In the genomic region with DNA sequence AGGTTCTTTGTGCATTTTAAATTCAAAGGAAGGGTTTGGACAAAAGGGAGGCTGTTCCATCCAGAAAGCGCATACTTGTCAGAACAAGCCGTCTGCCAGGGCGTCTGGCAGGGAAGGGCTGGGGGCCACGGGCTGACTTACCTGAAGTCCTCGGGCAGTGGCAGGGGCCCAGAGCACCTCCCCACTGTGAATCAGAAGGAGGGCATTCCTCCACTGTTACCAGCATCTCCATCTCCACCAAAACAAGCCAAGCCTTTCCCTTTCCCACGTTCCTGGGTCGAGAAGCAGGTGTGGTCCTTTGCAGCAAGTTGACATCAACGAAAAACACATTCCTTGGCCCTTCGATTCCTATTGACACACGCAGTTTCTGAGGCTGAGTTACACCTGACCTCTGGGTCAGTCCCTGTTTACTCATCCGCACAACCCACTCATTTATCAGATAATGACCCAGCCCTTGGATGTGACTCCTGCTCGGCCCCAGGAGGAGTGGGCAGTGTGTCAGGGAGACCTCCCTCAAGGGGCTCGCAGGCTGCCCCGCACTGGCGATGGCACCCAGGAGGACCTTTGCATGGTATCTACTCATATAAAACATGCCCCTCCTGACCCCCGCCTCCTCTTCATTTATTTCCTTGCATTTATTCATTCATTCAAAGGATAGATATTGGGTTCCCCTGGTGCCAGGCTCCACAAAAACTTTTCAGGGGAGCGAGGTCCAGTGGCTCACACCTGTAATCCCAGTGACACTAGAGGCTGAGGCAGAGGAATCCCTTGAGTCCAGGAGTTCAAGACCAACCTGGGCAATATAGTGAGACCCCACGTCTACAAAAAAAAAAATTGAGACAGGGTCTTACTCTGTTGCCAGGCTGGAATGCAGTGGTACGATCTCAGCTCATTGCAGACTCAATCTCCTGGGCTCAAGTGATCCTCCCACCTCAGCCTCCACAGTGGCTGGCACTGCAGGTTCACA, we compare ENCODE assay signal across 10 cellular contexts.
DNase-seq lines count a peak whose midpoint lies in the region; ATAC-seq, FAIRE-seq and TF ChIP-seq lines count a peak whose summit lies in the region.
"Had no signal": no experiment of that assay in that cellular context is flagged by ENCODE, and none has a peak within 500 bp of the region (broad histone marks: within the 10 kb centered on the region; RNA-seq: fewer than 3 reads in every experiment).

No MANE protein-coding gene starts in this region.

- no peak for FAIRE-seq in H1 (lab: Jason Lieb, UNC)

- intact Hi-C loops in A673 (cut with micrococcal nuclease; ENCODE audit: unreplicated experiment) = no loop called here

- H3K27me3 ChIP-seq in A673 (replicated peaks; ENCODE audit: insufficient read depth, low read depth, low read length, poor library complexity) (no peaks in the 10 kb centered on the region), H1 (replicated peaks in 1 of 4; ENCODE audit: control insufficient read depth in 3 of 4, extremely low read depth in 1 of 4, insufficient read depth in 3 of 4, low read length in 3 of 4) (no peaks in the 10 kb centered on the region), neuronal stem cell (ENCODE audit: control insufficient read depth in 3 of 3, insufficient read depth in 3 of 3, low read depth in 1 of 3, low read length in 3 of 3) (no peaks in the 10 kb centered on the region)

- no peak overlapping the region for H2BK12ac ChIP-seq in H1 (ENCODE audit: low read depth, low read length)
- H2BK12ac ChIP-seq in neuronal stem cell (ENCODE audit: low read length) = no peak overlapping the region

- 88% methylated on average over 19 of the region's 19 CpGs; no CpG with 5 or more reads in 1 of the 2 experiments for WGBS in H1 (ENCODE audit: extremely low coverage in 1 of 2, insufficient coverage in 1 of 2, insufficient read length in 1 of 2, insufficient replicate concordance in 2 of 2, low coverage in 1 of 2, low lambda C conversion rate in 2 of 2, missing lambda C conversion rate in 1 of 2), 2 experiments
- WGBS in neuronal stem cell (ENCODE audit: extremely low coverage in 2 of 2, insufficient read length in 2 of 2, insufficient replicate concordance in 1 of 2), 2 donors = no CpG with 5 or more reads among the region's 19 CpGs

- H3K14ac ChIP-seq in H1 (ENCODE audit: insufficient read length) (no peak overlapping the region), neuronal stem cell (ENCODE audit: low read length) (no peak overlapping the region)

- CTCF ChIA-PET in A673 (lab: Charles Lee) (no interaction called here), H1 (lab: Charles Lee; ENCODE audit: partially characterized antibody) (interaction anchor here (0.7 to 1.4 kb wide), 2 partner anchors 16 to 111 kb away, joined by 3 to 4 read pairs; no protein-coding TSS in a partner anchor)

- H3K79me1 ChIP-seq in H1 (ENCODE audit: low read depth, low read length) (no peaks in the 10 kb centered on the region), neuronal stem cell (ENCODE audit: low read depth, low read length) (no peaks in the 10 kb centered on the region)

- H3K4me3 ChIP-seq in A673 (ENCODE audit: low read depth, low read length, poor library complexity, severe bottlenecking) = no peak overlapping the region
- H3K4me3 ChIP-seq in H1 (ENCODE audit: extremely low read depth in 1 of 4, insufficient read depth in 2 of 4, low read depth in 3 of 4, low read length in 4 of 4) = no peak overlapping the region
- H3K4me3 ChIP-seq in neuronal stem cell (ENCODE audit: low read length in 2 of 2) = no peak overlapping the region

- H3K27ac ChIP-seq in A673 (ENCODE audit: low read depth, low read length, poor library complexity, severe bottlenecking) = peak overlapping the region; percentile 16
- H3K27ac ChIP-seq in H1 (ENCODE audit: low read depth, low read length) = no peak overlapping the region
- H3K27ac ChIP-seq in neuronal stem cell (replicated peaks; ENCODE audit: low read length) = no peak overlapping the region

- H2BK15ac ChIP-seq in H1 (ENCODE audit: low read length) (no peak overlapping the region; the same call in 1 of the 2 replicates), neuronal stem cell (ENCODE audit: low read length) (no peak overlapping the region)

- no peaks in the 10 kb centered on the region for H4K20me1 ChIP-seq in H1 (replicated peaks in 1 of 2; ENCODE audit: control insufficient read depth in 1 of 2, insufficient read depth in 2 of 2, low read length in 2 of 2)

- ATAC-seq in GM21825 (IDR thresholded peaks at IDR 0.05; ENCODE audit: unreplicated experiment) = no peak

- H3K56ac ChIP-seq in H1 (replicated peaks; ENCODE audit: insufficient read length, low read depth, low read length) = no peak overlapping the region

- H4K5ac ChIP-seq in H1 (ENCODE audit: insufficient read length, low read depth, low read length) = no peak overlapping the region

- no TSS peak for BruUV-seq in A673 (replicated peaks; lab: Mats Ljungman, UMichigan)

- H3K9me3 ChIP-seq in A673 (ENCODE audit: low read depth, low read length, poor library complexity, severe bottlenecking) (no peaks in the 10 kb centered on the region), H1 (ENCODE audit: insufficient read depth in 2 of 2, low read depth in 1 of 2, low read length in 1 of 2) (no peaks in the 10 kb centered on the region), neuronal stem cell (replicated peaks in 1 of 2; ENCODE audit: control insufficient read depth in 2 of 2, insufficient read depth in 1 of 2, low read depth in 1 of 2, low read length in 2 of 2) (peaks cover 0 to 1% of the 10 kb centered on the region in 2 donors)

- no peaks in the 10 kb centered on the region for H3K23me2 ChIP-seq in H1 (ENCODE audit: low read depth, low read length)

- H3K18ac ChIP-seq in H1 (ENCODE audit: extremely low read depth, low read length) (peak overlapping the region; percentile 3; the same call in 1 of the 2 replicates), neuronal stem cell (ENCODE audit: low read length) (peak overlapping the region; percentile 32)

- H3K9ac ChIP-seq in H1 (replicated peaks in 1 of 4; ENCODE audit: extremely low read depth in 1 of 4, low read depth in 3 of 4, low read length in 3 of 4) (no peak overlapping the region), neuronal stem cell (ENCODE audit: low read depth, low read length, poor library complexity) (no peak overlapping the region)

- no peaks in the 10 kb centered on the region for H3K79me2 ChIP-seq in H1 (ENCODE audit: control insufficient read depth in 1 of 2, insufficient read depth in 2 of 2, low read length in 2 of 2)

- no peak overlapping the region for H4K8ac ChIP-seq in H1 (ENCODE audit: extremely low read depth, insufficient read depth, low read length)
- no peak overlapping the region for H4K8ac ChIP-seq in neuronal stem cell (ENCODE audit: low read depth, low read length)

- no peak overlapping the region; the same call in 1 of the 2 replicates for H2AK5ac ChIP-seq in H1 (ENCODE audit: low read depth, low read length)
- peak overlapping the region; percentile 1 for H2AK5ac ChIP-seq in neuronal stem cell (ENCODE audit: low read depth, low read length)

- no peak for TF ChIP-seq POLR2A in H1 (IDR thresholded peaks at IDR 0.05; ENCODE audit: control extremely low read depth in 1 of 2, low read depth in 2 of 2, low read length in 2 of 2)

- H3K23ac ChIP-seq in H1 (ENCODE audit: insufficient read length) (no peak overlapping the region), neuronal stem cell (ENCODE audit: low read depth, low read length, poor library complexity) (no peak overlapping the region)

- no peak for TF ChIP-seq CTCF in A673 (conservative IDR thresholded peaks at IDR 0.05; ENCODE audit: low read depth, low read length)
- TF ChIP-seq CTCF in H1 (IDR thresholded peaks at IDR 0.05; ENCODE audit: control extremely low read depth in 1 of 3, insufficient read depth in 1 of 3, low read depth in 1 of 3, low read length in 3 of 3) = no peak

- H4K91ac ChIP-seq in H1 (replicated peaks; ENCODE audit: insufficient read length, low read length) = no peak overlapping the region
- no peak overlapping the region for H4K91ac ChIP-seq in neuronal stem cell (ENCODE audit: low read depth, low read length, poor library complexity)

- TF ChIP-seq RAD21 in H1 (IDR thresholded peaks at IDR 0.05 in 1 of 2, conservative IDR thresholded peaks at IDR 0.05 in 1 of 2; ENCODE audit: low read depth in 2 of 2, low read length in 2 of 2) = no peak

- no peak for TF ChIP-seq EP300 in H1 (IDR thresholded peaks at IDR 0.05; ENCODE audit: borderline replicate concordance in 1 of 2, low read depth in 2 of 2, low read length in 2 of 2)

- H3K4me2 ChIP-seq in H1 (ENCODE audit: insufficient read depth in 1 of 2, low read depth in 2 of 2, low read length in 2 of 2) (no peak overlapping the region), neuronal stem cell (ENCODE audit: insufficient read depth, low read length, poor library complexity, severe bottlenecking) (no peak overlapping the region)

- POLR2A ChIA-PET in A673 (lab: Charles Lee; ENCODE audit: low non-redundant PET) = no interaction called here
- POLR2A ChIA-PET in H1 (lab: Charles Lee; ENCODE audit: partially characterized antibody) = no interaction called here

- no peak overlapping the region for H2BK5ac ChIP-seq in H1 (ENCODE audit: low read depth, low read length)
- H2BK5ac ChIP-seq in neuronal stem cell (ENCODE audit: low read length) = peak overlapping the region; percentile 14

- H2BK120ac ChIP-seq in H1 (replicated peaks; ENCODE audit: low read depth, low read length) (no peak overlapping the region), neuronal stem cell (ENCODE audit: low read depth, low read length) (no peak overlapping the region)

- DNase-seq in A673 (ENCODE audit: low spot score) (no peak), LoVo (ENCODE audit: low spot score) (peak; percentile 79), H1 (ENCODE audit: low read depth in 1 of 2, low spot score in 2 of 2) (no peak), neuronal stem cell (ENCODE audit: low spot score) (no peak), NCI-H748 (lab: John Stamatoyannopoulos, UW; ENCODE audit: unreplicated experiment) (no peak), NCI-H510A treated with DMSO at 0.1 percent for 48 hours (lab: John Stamatoyannopoulos, UW) (no peak), NCI-H446 (lab: John Stamatoyannopoulos, UW) (no peak)
- DNase-seq: activated CD4-positive, alpha-beta T cell treated with anti-CD3 and anti-CD28 coated beads for 1 hour; CD8-positive, alpha-beta memory T cell had no signal

- H3K4me1 ChIP-seq in A673 (ENCODE audit: insufficient read depth, low read length, poor library complexity, severe bottlenecking) = peaks cover 8% of the 10 kb centered on the region
- no peaks in the 10 kb centered on the region for H3K4me1 ChIP-seq in H1 (replicated peaks in 1 of 4; ENCODE audit: control insufficient read depth in 3 of 4, insufficient read depth in 4 of 4, low read length in 3 of 4)
- peaks cover 8 to 14% of the 10 kb centered on the region in 2 donors for H3K4me1 ChIP-seq in neuronal stem cell (ENCODE audit: control insufficient read depth in 2 of 2, insufficient read depth in 1 of 2, low read depth in 1 of 2, low read length in 2 of 2)

- no peak overlapping the region for H2BK20ac ChIP-seq in H1 (ENCODE audit: low read length)

- H3K36me3 ChIP-seq in A673 (ENCODE audit: insufficient read depth, low read length, poor library complexity, severe bottlenecking) (no peaks in the 10 kb centered on the region), H1 (ENCODE audit: control insufficient read depth in 2 of 4, insufficient read depth in 4 of 4, low read length in 3 of 4) (no peaks in the 10 kb centered on the region), neuronal stem cell (replicated peaks in 1 of 2; ENCODE audit: control insufficient read depth in 2 of 2, insufficient read depth in 2 of 2, low read length in 2 of 2) (no peaks in the 10 kb centered on the region)

- no peak overlapping the region for H2AFZ ChIP-seq in H1 (ENCODE audit: low read length)
- H2AFZ ChIP-seq in neuronal stem cell (ENCODE audit: low read length) = no peak overlapping the region

- no peak overlapping the region for H3K4ac ChIP-seq in H1 (replicated peaks; ENCODE audit: insufficient read length, low read depth, low read length)
- H3K4ac ChIP-seq in neuronal stem cell (ENCODE audit: low read length) = no peak overlapping the region
